8 cellular contexts compared by ENCODE assay signal in the genomic region with DNA sequence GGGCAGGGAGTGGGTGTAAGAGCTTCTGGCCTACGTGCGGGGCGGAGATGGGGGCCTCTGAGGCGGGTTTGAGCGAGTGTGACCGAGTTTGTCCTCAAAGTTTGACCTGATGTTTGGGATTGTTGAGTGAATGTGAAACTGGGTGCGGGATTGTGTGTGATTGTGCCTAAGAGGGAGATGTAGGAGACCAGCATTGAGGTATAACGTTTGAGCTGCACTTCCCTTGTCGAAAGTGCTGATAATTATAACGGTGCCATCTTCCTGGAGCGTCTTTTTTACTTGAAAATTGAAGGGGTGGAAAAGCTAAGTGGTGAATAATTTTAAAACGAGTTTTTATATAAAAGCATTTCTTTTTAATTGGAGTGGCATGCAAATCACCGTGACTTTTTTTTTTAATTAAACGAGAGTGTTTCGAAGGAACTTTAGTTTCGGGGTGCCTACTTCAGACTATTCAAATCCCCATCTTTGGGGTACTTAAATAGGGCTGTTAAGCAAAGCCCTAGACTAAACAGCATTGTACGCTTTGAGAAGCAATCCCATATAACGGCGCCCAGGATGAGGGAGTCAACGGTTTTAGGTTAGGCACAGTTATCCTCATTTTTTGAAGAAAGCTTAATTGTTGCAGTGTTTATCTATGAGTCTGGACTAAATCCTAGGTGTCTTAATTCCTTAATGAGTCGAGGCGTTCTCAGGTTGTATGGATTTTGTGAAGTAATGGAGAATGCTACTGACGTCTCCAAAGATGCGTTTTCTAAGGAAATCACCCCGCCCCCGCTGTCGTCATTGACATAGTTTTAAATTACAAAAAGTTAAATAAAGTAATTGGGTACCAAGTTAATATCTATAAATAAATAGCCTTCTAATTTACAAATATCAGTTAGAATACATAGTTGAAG. TPM values are rescaled to one million over a fixed set of nuclear protein-coding genes. Genes with fewer than 3 reads are reported as not detected.
A peak's percentile ranks its signal among the peaks of the same experiment; 100 is the strongest.
DNase-seq lines count a peak whose midpoint lies in the region; ATAC-seq, FAIRE-seq and TF ChIP-seq lines count a peak whose summit lies in the region.

No MANE protein-coding gene starts in this region.

- peaks cover 22% of the 10 kb centered on the region for H3K4me1 ChIP-seq in CD8-positive, alpha-beta T cell (ENCODE audit: insufficient read depth, low read length)
- H3K4me1 ChIP-seq in Peyer's patch, result peaks cover 0 to 14% (median 3%) of the 10 kb centered on the region in 4 donors

- no peaks in the 10 kb centered on the region for H3K27me3 Mint-ChIP-seq in CD8-positive, alpha-beta T cell (ENCODE audit: low read depth)
- H3K27me3 Mint-ChIP-seq in effector memory CD8-positive, alpha-beta T cell, result no peaks in the 10 kb centered on the region
- no peaks in the 10 kb centered on the region for H3K27me3 Mint-ChIP-seq in naive B cell

- peaks cover 16% of the 10 kb centered on the region for H3K36me3 Mint-ChIP-seq in CD8-positive, alpha-beta T cell
- peaks cover 26% of the 10 kb centered on the region for H3K36me3 Mint-ChIP-seq in effector memory CD8-positive, alpha-beta T cell (ENCODE audit: insufficient read depth)
- peaks cover 0 to 10% of the 10 kb centered on the region in 2 donors for H3K36me3 Mint-ChIP-seq in naive B cell

- intact Hi-C loops in CD8-positive, alpha-beta T cell (cut with DNase I, micrococcal nuclease), result loop anchor here (1.0 to 10.0 kb wide), 15 partner anchors 163 to 1379 kb away; a partner anchor contains a TSS

- no peak for TF ChIP-seq CTCF in CD8-positive, alpha-beta T cell (IDR thresholded peaks at IDR 0.05)
- no peak for TF ChIP-seq CTCF in Peyer's patch (IDR thresholded peaks at IDR 0.05)

- H3K4me1 Mint-ChIP-seq in CD8-positive, alpha-beta T cell (ENCODE audit: low read depth), result peaks cover 37% of the 10 kb centered on the region
- peaks cover 15 to 28% of the 10 kb centered on the region in 2 donors for H3K4me1 Mint-ChIP-seq in effector memory CD8-positive, alpha-beta T cell (ENCODE audit: low read depth in 2 of 2)
- H3K4me1 Mint-ChIP-seq in naive B cell, result peaks cover 20 to 33% (median 24%) of the 10 kb centered on the region in 3 donors

- peak overlapping the region; percentile 92 for H3K27ac ChIP-seq in CD8-positive, alpha-beta T cell (ENCODE audit: low read depth, low read length)
- H3K27ac ChIP-seq in Peyer's patch, result peak overlapping the region; percentile 93 to 96 (median 93)

- no peaks in the 10 kb centered on the region for H3K9me3 Mint-ChIP-seq in CD8-positive, alpha-beta T cell
- H3K9me3 Mint-ChIP-seq in effector memory CD8-positive, alpha-beta T cell, result no peaks in the 10 kb centered on the region
- no peaks in the 10 kb centered on the region for H3K9me3 Mint-ChIP-seq in naive B cell

- POLR2A ChIA-PET in CD8-positive, alpha-beta T cell (lab: Charles Lee), result interaction anchor here (0.5 to 2.0 kb wide), 13 partner anchors 11 to 1475 kb away, joined by 3 to 17 read pairs (median 6); a partner anchor contains a TSS

- no peak for DNase-seq in CD8-positive, alpha-beta T cell
- DNase-seq in H7 (peak; percentile 40), Peyer's patch (peak in 1 of 3 donors; percentile 24), naive B cell (no peak), urothelium cell line (ENCODE audit: low spot score) (no peak)
- no peak for DNase-seq in effector memory CD8-positive, alpha-beta T cell

- no peak for FAIRE-seq in urothelium cell line (lab: Jason Lieb, UNC)

- no peaks in the 10 kb centered on the region for H3K36me3 ChIP-seq in CD8-positive, alpha-beta T cell (ENCODE audit: insufficient read depth, low read length)
- peaks cover 1% of the 10 kb centered on the region for H3K36me3 ChIP-seq in H7 (replicated peaks; ENCODE audit: control insufficient read depth, insufficient read depth, low read length)
- peaks cover 0 to 11% (median 0%) of the 10 kb centered on the region in 3 donors for H3K36me3 ChIP-seq in Peyer's patch

- H3K27ac Mint-ChIP-seq in CD8-positive, alpha-beta T cell, result no peak overlapping the region
- no peak overlapping the region for H3K27ac Mint-ChIP-seq in effector memory CD8-positive, alpha-beta T cell
- H3K27ac Mint-ChIP-seq in naive B cell, result peak overlapping the region in 2 of 6 donors; percentile 39 to 51

- CTCF ChIA-PET in CD8-positive, alpha-beta T cell (lab: Charles Lee), result interaction anchor here (0.7 to 1.3 kb wide), 3 partner anchors 9 to 142 kb away, joined by 3 to 6 read pairs (median 3); no protein-coding TSS in a partner anchor

- H3K4me3 ChIP-seq in CD8-positive, alpha-beta T cell (ENCODE audit: low read depth, low read length), result peak overlapping the region; percentile 73
- H3K4me3 ChIP-seq in H7 (ENCODE audit: insufficient read depth, low read depth, low read length) (peak overlapping the region; percentile 95), Peyer's patch (peak overlapping the region; percentile 75 to 95 (median 83))

- ATAC-seq in CD8-positive, alpha-beta T cell, result peak; percentile 0
- ATAC-seq in effector memory CD8-positive, alpha-beta T cell (replicated peaks), result peak; percentile 4
- ATAC-seq in naive B cell (ENCODE audit: low read depth in 2 of 2) (peak; percentile 5 to 8), HG03139 (IDR thresholded peaks at IDR 0.05; ENCODE audit: unreplicated experiment) (no peak), GM19452 (IDR thresholded peaks at IDR 0.05; ENCODE audit: unreplicated experiment) (no peak)

- TF ChIP-seq POLR2A in Peyer's patch (IDR thresholded peaks at IDR 0.05), result no peak

- H3K4me3 Mint-ChIP-seq in CD8-positive, alpha-beta T cell, result no peak overlapping the region
- no peak overlapping the region for H3K4me3 Mint-ChIP-seq in effector memory CD8-positive, alpha-beta T cell
- H3K4me3 Mint-ChIP-seq in naive B cell, result no peak overlapping the region

- H3K9me3 ChIP-seq in CD8-positive, alpha-beta T cell (ENCODE audit: low read length), result no peaks in the 10 kb centered on the region
- no peaks in the 10 kb centered on the region for H3K9me3 ChIP-seq in Peyer's patch

- no peaks in the 10 kb centered on the region for H3K27me3 ChIP-seq in CD8-positive, alpha-beta T cell (ENCODE audit: insufficient read depth, low read length)
- H3K27me3 ChIP-seq in H7 (ENCODE audit: control insufficient read depth, insufficient read depth, low read length) (no peaks in the 10 kb centered on the region), Peyer's patch (no peaks in the 10 kb centered on the region)

RNA-seq across cellular contexts. Expression of a gene that starts 0.6 kb away (rescaled TPM):
- total RNA-seq in CD8-positive, alpha-beta T cell, result 10 to 100 TPM; 16.8 to 18.9 TPM
- 156 and 219 TPM in 2 replicates for total RNA-seq in H7 (2014; rRNA removed; shearing (Covaris generic))
- total RNA-seq in Peyer's patch, result 10 to 100 TPM; 43.2 to 71.0 (median 43.6) TPM
- 10 to 100 TPM; 28.0 to 85.3 (median 67.6) TPM for polyA plus RNA-seq in naive B cell (ENCODE audit: low read depth in 6 of 6)

RNA-seq across cellular contexts. Expression of a gene that starts 1.1 kb away (rescaled TPM):
- 10 to 100 TPM in 1 of 2 experiments, 1 to 10 TPM in 1; 9.4 to 10.8 TPM for total RNA-seq in CD8-positive, alpha-beta T cell
- 2.6 and 4.4 TPM in 2 replicates for total RNA-seq in H7 (2014; rRNA removed; shearing (Covaris generic))
- 1 to 10 TPM; 3.0 to 9.2 (median 4.9) TPM for total RNA-seq in Peyer's patch
- polyA plus RNA-seq in naive B cell (ENCODE audit: low read depth in 6 of 6), result 1 to 10 TPM in 5 of 6 donors, not detected in 1; 1.5 to 5.2 (median 2.1) TPM

Comparison
In these comparisons a context has a peak if more than half of its experiments do, and no peak if none do; other contexts are left out.
1. ATAC-seq: peak in CD8-positive, alpha-beta T cell (single experiment), effector memory CD8-positive, alpha-beta T cell (single experiment) and naive B cell (2 of 2); none in HG03139 (single experiment) and GM19452 (single experiment).
2. Peak in every context shown above with its lines, with median percentiles within 50 percentile points of each other: H3K4me3 ChIP-seq.